Comparison of ENCODE assay signal across 20 cellular contexts in the genomic region with DNA sequence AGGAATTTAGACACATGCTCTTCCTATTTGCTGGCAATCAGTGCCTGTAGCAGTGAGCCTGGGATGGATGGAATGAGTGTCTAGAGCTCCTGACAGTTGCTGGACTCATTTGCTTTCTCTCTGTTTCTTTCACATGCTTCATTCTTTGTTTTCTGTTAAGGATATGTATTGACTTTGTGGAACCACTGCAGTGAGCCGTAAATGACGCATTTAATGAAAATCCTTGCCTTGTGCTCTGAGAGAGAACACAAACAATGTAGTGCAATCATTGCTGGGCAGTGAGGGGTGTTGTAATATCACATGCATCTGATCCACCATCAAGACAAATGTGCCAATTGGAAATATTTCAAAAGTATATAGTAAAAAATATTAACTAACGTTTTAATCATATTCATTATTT. TPM values are rescaled to one million over a fixed set of nuclear protein-coding genes. Genes with fewer than 3 reads are reported as not detected.
"Had no signal": no experiment of that assay in that cellular context is flagged by ENCODE, and none has a peak within 500 bp of the region (broad histone marks: within the 10 kb centered on the region; RNA-seq: fewer than 3 reads in every experiment).

No MANE protein-coding gene starts in this region.

- DNase-seq: activated CD4-positive, alpha-beta T cell treated with anti-CD3 and anti-CD28 coated beads for 48 hours; activated CD4-positive, alpha-beta T cell treated with anti-CD3 and anti-CD28 coated beads, Interleukin-2, amount 50 U/mL, for 48 hours; activated CD8-positive, alpha-beta memory T cell treated with anti-CD3 and anti-CD28 coated beads for 24 hours; activated effector memory CD4-positive, alpha-beta T cell treated with Interleukin-2 at 50 U/mL for 16 hours; activated naive CD4-positive, alpha-beta T cell treated with Interleukin-2 at 50 U/mL for 16 hours; activated naive CD8-positive, alpha-beta T cell treated with anti-CD3 and anti-CD28 coated beads for 36 hours; adrenal gland; central memory CD4-positive, alpha-beta T cell; foreskin fibroblast; naive thymus-derived CD4-positive, alpha-beta T cell; right lobe of liver; stimulated activated CD4-positive, alpha-beta T cell treated with anti-CD3 and anti-CD28 coated beads, Interleukin-2, amount 100 ng/mL, for 48 hours; stimulated activated naive CD4-positive, alpha-beta T cell treated with Interleukin-2 at 50 U/mL for 16 hours; testis; transverse colon; WERI-Rb-1 had no signal

RNA-seq across cellular contexts. Expression of a gene that starts 25.2 kb away (rescaled TPM):
- total RNA-seq: ascending aorta; endothelial cell of umbilical vein; kidney epithelial cell; right lobe of liver; T-helper 1 cell treated with Interleukin-12 subunit alpha and Interleukin-12 subunit beta and Interleukin-4 antibody, amounts not matched to agents 30 ng/mL and 1 ng/mL, for 36 hours had no signal
